Comparison of ENCODE assay signal across 1 cellular context in the genomic region with DNA sequence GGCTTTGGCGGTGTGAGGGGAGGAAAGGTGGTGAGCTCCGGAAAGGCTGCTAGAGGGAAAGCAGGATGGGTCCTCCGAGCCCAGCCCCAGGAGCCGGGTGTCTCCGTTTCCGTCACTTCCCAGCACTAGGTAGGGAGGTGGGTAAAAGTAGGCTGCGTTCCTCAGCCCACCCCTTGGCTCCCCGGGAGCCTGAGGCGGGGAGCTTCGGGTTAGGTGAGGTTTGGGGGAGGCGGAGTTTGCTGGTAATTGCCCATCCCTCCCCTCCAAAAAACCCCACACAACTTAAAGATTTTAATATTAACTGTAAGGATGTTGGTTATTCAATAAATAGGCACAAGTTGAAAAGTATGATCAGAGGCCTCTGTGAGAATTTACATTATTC.
TF ChIP-seq lines count a peak whose summit lies in the region.

No MANE protein-coding gene starts in this region.

TF ChIP-seq in HepG2, 621 proteins besides CTCF, POLR2A, EP300 and RAD21 (continues in another document):
- TF ChIP-seq ARNT2 (CRISPR knock-in tag; IDR thresholded peaks at IDR 0.05; ENCODE audit: low read depth) (no peak), GMEB2 (CRISPR knock-in tag; IDR thresholded peaks at IDR 0.05; ENCODE audit: low read depth) (no peak), PCBP1 (IDR thresholded peaks at IDR 0.05; ENCODE audit: borderline replicate concordance, low read depth, low read length) (0 out of 2 replicates have a peak, but pooled peaks have one; percentile 60), PRMT3 (CRISPR knock-in tag; IDR thresholded peaks at IDR 0.05; ENCODE audit: borderline replicate concordance, low read depth) (no peak), ZNF772 (CRISPR knock-in tag; IDR thresholded peaks at IDR 0.05) (peak; percentile 42; the same call in 1 of the 2 replicates), ZNF362 (CRISPR knock-in tag; IDR thresholded peaks at IDR 0.05; ENCODE audit: borderline replicate concordance) (no peak), ZNF101 (CRISPR knock-in tag; IDR thresholded peaks at IDR 0.05; ENCODE audit: borderline replicate concordance, low read depth) (no peak), PITX1 (CRISPR knock-in tag; IDR thresholded peaks at IDR 0.05) (no peak), MBD4 (IDR thresholded peaks at IDR 0.05; ENCODE audit: borderline replicate concordance, low read length) (no peak), HIVEP1 (CRISPR knock-in tag; IDR thresholded peaks at IDR 0.05) (no peak), MXD1 (CRISPR knock-in tag; IDR thresholded peaks at IDR 0.05) (no peak), ZNF652 (CRISPR knock-in tag; IDR thresholded peaks at IDR 0.05; ENCODE audit: borderline replicate concordance, low read depth) (no peak), ATF7 (IDR thresholded peaks at IDR 0.05) (no peak), ATF7 (CRISPR knock-in tag; IDR thresholded peaks at IDR 0.05) (no peak), ZNF674 (CRISPR knock-in tag; IDR thresholded peaks at IDR 0.05; ENCODE audit: low read depth) (no peak), ZNF572 (CRISPR knock-in tag; IDR thresholded peaks at IDR 0.05) (no peak), SYNCRIP (IDR thresholded peaks at IDR 0.05; ENCODE audit: insufficient read depth, low read depth, low read length) (no peak), RXRB (CRISPR knock-in tag; IDR thresholded peaks at IDR 0.05; ENCODE audit: borderline replicate concordance) (0 out of 2 replicates have a peak, but pooled peaks have one; percentile 2), BHLHE40 (IDR thresholded peaks at IDR 0.05; ENCODE audit: low read length) (no peak), MAFK (conservative IDR thresholded peaks at IDR 0.05 in 1 of 2, IDR thresholded peaks at IDR 0.05 in 1 of 2; ENCODE audit: low read length in 2 of 2) (no peak), HNF1A (IDR thresholded peaks at IDR 0.05; ENCODE audit: low read depth) (no peak), HNF1A (CRISPR knock-in tag; IDR thresholded peaks at IDR 0.05; ENCODE audit: borderline replicate concordance) (no peak), RFX3 (CRISPR knock-in tag; IDR thresholded peaks at IDR 0.05) (no peak), RBM22 (optimal IDR thresholded peaks at IDR 0.05; ENCODE audit: low read length) (peak; percentile 51), ZNF446 (CRISPR knock-in tag; IDR thresholded peaks at IDR 0.05) (no peak), NAIF1 (CRISPR knock-in tag; IDR thresholded peaks at IDR 0.05; ENCODE audit: borderline replicate concordance) (no peak), REST (IDR thresholded peaks at IDR 0.05; ENCODE audit: borderline replicate concordance in 1 of 2, low read depth in 1 of 2, low read length in 2 of 2) (peak in 1 of 2 experiments; percentile 32; a peak in 1 of 4 replicates), SIX1 (CRISPR knock-in tag; IDR thresholded peaks at IDR 0.05; ENCODE audit: borderline replicate concordance) (no peak), POLR2AphosphoS5 (IDR thresholded peaks at IDR 0.05; ENCODE audit: low read depth, low read length) (peak; percentile 69), RXRA (CRISPR knock-in tag; IDR thresholded peaks at IDR 0.05) (no peak), PAF1 (CRISPR knock-in tag; IDR thresholded peaks at IDR 0.05) (no peak), FOXP1 (IDR thresholded peaks at IDR 0.05) (no peak), FOXP1 (CRISPR knock-in tag; IDR thresholded peaks at IDR 0.05) (no peak)
- TF ChIP-seq, protein P1, sequence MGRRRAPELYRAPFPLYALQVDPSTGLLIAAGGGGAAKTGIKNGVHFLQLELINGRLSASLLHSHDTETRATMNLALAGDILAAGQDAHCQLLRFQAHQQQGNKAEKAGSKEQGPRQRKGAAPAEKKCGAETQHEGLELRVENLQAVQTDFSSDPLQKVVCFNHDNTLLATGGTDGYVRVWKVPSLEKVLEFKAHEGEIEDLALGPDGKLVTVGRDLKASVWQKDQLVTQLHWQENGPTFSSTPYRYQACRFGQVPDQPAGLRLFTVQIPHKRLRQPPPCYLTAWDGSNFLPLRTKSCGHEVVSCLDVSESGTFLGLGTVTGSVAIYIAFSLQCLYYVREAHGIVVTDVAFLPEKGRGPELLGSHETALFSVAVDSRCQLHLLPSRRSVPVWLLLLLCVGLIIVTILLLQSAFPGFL (CRISPR knock-in tag; IDR thresholded peaks at IDR 0.05) = no peak
- TF ChIP-seq, protein P2, sequence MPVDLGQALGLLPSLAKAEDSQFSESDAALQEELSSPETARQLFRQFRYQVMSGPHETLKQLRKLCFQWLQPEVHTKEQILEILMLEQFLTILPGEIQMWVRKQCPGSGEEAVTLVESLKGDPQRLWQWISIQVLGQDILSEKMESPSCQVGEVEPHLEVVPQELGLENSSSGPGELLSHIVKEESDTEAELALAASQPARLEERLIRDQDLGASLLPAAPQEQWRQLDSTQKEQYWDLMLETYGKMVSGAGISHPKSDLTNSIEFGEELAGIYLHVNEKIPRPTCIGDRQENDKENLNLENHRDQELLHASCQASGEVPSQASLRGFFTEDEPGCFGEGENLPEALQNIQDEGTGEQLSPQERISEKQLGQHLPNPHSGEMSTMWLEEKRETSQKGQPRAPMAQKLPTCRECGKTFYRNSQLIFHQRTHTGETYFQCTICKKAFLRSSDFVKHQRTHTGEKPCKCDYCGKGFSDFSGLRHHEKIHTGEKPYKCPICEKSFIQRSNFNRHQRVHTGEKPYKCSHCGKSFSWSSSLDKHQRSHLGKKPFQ (CRISPR knock-in tag; IDR thresholded peaks at IDR 0.05; ENCODE audit: insufficient replicate concordance) = no peak
- TF ChIP-seq, protein P3, sequence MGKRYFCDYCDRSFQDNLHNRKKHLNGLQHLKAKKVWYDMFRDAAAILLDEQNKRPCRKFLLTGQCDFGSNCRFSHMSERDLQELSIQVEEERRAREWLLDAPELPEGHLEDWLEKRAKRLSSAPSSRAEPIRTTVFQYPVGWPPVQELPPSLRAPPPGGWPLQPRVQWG (CRISPR knock-in tag; IDR thresholded peaks at IDR 0.05; ENCODE audit: borderline replicate concordance, low read depth) = no peak
- TF ChIP-seq, protein P4, sequence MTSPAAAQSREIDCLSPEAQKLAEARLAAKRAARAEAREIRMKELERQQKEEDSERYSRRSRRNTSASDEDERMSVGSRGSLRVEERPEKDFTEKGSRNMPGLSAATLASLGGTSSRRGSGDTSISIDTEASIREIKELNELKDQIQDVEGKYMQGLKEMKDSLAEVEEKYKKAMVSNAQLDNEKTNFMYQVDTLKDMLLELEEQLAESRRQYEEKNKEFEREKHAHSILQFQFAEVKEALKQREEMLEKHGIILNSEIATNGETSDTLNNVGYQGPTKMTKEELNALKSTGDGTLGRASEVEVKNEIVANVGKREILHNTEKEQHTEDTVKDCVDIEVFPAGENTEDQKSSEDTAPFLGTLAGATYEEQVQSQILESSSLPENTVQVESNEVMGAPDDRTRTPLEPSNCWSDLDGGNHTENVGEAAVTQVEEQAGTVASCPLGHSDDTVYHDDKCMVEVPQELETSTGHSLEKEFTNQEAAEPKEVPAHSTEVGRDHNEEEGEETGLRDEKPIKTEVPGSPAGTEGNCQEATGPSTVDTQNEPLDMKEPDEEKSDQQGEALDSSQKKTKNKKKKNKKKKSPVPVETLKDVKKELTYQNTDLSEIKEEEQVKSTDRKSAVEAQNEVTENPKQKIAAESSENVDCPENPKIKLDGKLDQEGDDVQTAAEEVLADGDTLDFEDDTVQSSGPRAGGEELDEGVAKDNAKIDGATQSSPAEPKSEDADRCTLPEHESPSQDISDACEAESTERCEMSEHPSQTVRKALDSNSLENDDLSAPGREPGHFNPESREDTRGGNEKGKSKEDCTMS (CRISPR knock-in tag; conservative IDR thresholded peaks at IDR 0.05) = no peak
- TF ChIP-seq, protein P5, sequence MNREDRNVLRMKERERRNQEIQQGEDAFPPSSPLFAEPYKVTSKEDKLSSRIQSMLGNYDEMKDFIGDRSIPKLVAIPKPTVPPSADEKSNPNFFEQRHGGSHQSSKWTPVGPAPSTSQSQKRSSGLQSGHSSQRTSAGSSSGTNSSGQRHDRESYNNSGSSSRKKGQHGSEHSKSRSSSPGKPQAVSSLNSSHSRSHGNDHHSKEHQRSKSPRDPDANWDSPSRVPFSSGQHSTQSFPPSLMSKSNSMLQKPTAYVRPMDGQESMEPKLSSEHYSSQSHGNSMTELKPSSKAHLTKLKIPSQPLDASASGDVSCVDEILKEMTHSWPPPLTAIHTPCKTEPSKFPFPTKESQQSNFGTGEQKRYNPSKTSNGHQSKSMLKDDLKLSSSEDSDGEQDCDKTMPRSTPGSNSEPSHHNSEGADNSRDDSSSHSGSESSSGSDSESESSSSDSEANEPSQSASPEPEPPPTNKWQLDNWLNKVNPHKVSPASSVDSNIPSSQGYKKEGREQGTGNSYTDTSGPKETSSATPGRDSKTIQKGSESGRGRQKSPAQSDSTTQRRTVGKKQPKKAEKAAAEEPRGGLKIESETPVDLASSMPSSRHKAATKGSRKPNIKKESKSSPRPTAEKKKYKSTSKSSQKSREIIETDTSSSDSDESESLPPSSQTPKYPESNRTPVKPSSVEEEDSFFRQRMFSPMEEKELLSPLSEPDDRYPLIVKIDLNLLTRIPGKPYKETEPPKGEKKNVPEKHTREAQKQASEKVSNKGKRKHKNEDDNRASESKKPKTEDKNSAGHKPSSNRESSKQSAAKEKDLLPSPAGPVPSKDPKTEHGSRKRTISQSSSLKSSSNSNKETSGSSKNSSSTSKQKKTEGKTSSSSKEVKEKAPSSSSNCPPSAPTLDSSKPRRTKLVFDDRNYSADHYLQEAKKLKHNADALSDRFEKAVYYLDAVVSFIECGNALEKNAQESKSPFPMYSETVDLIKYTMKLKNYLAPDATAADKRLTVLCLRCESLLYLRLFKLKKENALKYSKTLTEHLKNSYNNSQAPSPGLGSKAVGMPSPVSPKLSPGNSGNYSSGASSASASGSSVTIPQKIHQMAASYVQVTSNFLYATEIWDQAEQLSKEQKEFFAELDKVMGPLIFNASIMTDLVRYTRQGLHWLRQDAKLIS (CRISPR knock-in tag; IDR thresholded peaks at IDR 0.05) = no peak
